ENCODE assay signal across 17 cellular contexts in genomic region chr11:76798202-76798581, GRCh38. TPM values are rescaled to one million over a fixed set of nuclear protein-coding genes. Genes with fewer than 3 reads are reported as not detected.
DNase-seq lines count a peak whose midpoint lies in the region; ATAC-seq and TF ChIP-seq lines count a peak whose summit lies in the region.
"Had no signal": no experiment of that assay in that cellular context is flagged by ENCODE, and none has a peak within 500 bp of the region (broad histone marks: within the 10 kb centered on the region; RNA-seq: fewer than 3 reads in every experiment).

No MANE protein-coding gene starts in this region.

- H3K27me3 Mint-ChIP-seq in dendritic cell treated with granulocyte-macrophage colony-stimulating factor and Interleukin-4, amounts not matched to agents 40 ng/mL and 50 ng/mL, for 4 days = peaks cover 28% of the 10 kb centered on the region

- peaks cover 13% of the 10 kb centered on the region for H3K4me1 Mint-ChIP-seq in dendritic cell treated with granulocyte-macrophage colony-stimulating factor and Interleukin-4, amounts not matched to agents 40 ng/mL and 50 ng/mL, for 4 days (ENCODE audit: low read depth)

- H3K27ac ChIP-seq in transverse colon = peak overlapping the region in 3 of 4 donors; percentile 42 to 63 (median 61)

- POLR2A ChIA-PET in GM10248 (lab: Yijun Ruan, JAX) = interaction anchor here (0.5 kb wide), 1 partner anchor 309 kb away, joined by 5 read pairs; no protein-coding TSS in a partner anchor

- no peak overlapping the region for H3K4me3 Mint-ChIP-seq in dendritic cell treated with granulocyte-macrophage colony-stimulating factor and Interleukin-4, amounts not matched to agents 40 ng/mL and 50 ng/mL, for 4 days

- no peak for TF ChIP-seq CTCF in GM10248 (IDR thresholded peaks at IDR 0.05; ENCODE audit: control extremely low read depth, extremely low read depth, low read depth, missing control alignments)
- TF ChIP-seq CTCF in transverse colon (IDR thresholded peaks at IDR 0.05) = no peak

- DNase-seq in GM10248 (ENCODE audit: extremely low spot score) (peak; percentile 15), mucosa of gallbladder (ENCODE audit: low spot score) (peak; percentile 9), transverse colon (no peak), activated gamma-delta T cell treated with Interleukin-2 at 50 U/mL for 16 hours (no peak), medulla oblongata (ENCODE audit: extremely low spot score) (no peak)
- no peak for DNase-seq in stimulated activated naive CD8-positive, alpha-beta T cell treated with anti-CD3 and anti-CD28 coated beads, Interleukin-15, Interleukin-2, amounts not matched to agents 100 U/mL and 50 U/mL, for 24 hours
- DNase-seq: activated CD4-positive, alpha-beta T cell treated with anti-CD3 and anti-CD28 coated beads for 36 hours; activated T-cell treated with anti-CD3 and anti-CD28 coated beads for 4 hours; NCI-H1092; NK-92 treated with Interleukin-12 subunit alpha and Interleukin-12 subunit beta, amount 100 ng/mL, for 24 hours; retina; Right ventricle myocardium superior; stimulated activated CD4-positive, alpha-beta T cell treated with anti-CD3 and anti-CD28 coated beads, Interleukin-2, amount 100 ng/mL, for 24 hours; T1000 had no signal

- H3K36me3 ChIP-seq in transverse colon = no peaks in the 10 kb centered on the region

- H3K9me3 ChIP-seq in transverse colon = no peaks in the 10 kb centered on the region

- H3K4me3 ChIP-seq in transverse colon = no peak overlapping the region
- H3K4me3 ChIP-seq: GM12878 had no signal

- no peaks in the 10 kb centered on the region for H3K9me3 Mint-ChIP-seq in dendritic cell treated with granulocyte-macrophage colony-stimulating factor and Interleukin-4, amounts not matched to agents 40 ng/mL and 50 ng/mL, for 4 days
- H3K9me3 Mint-ChIP-seq: H9 had no signal

- peaks cover 15 to 39% (median 33%) of the 10 kb centered on the region in 4 donors for H3K4me1 ChIP-seq in transverse colon

- H3K36me3 Mint-ChIP-seq in dendritic cell treated with granulocyte-macrophage colony-stimulating factor and Interleukin-4, amounts not matched to agents 40 ng/mL and 50 ng/mL, for 4 days (ENCODE audit: low read depth) = no peaks in the 10 kb centered on the region

- no peak for TF ChIP-seq POLR2A in transverse colon (IDR thresholded peaks at IDR 0.05)

- WGBS in transverse colon (ENCODE audit: low coverage in 1 of 2), 2 donors = 77 to 94% methylated on average over 3 to 5 of the region's 5 CpGs

- no peak for TF ChIP-seq EP300 in transverse colon (IDR thresholded peaks at IDR 0.05; ENCODE audit: low read depth)

- in situ Hi-C loops in transverse colon (cut with MboI; ENCODE audit: low pct_ligation_motif_present in 1 of 4, low pct_unique_long_range_greater_than_20kb in 1 of 4, low sequenced_read_pairs in 3 of 4) = loop anchor here in 2 of 4 donors (5.0 kb wide), 1 partner anchor 61 kb away; no protein-coding TSS in a partner anchor

- peak overlapping the region; percentile 8 for H3K27ac Mint-ChIP-seq in dendritic cell treated with granulocyte-macrophage colony-stimulating factor and Interleukin-4, amounts not matched to agents 40 ng/mL and 50 ng/mL, for 4 days
- H3K27ac Mint-ChIP-seq: activated CD4-positive, alpha-beta T cell treated with anti-CD3 and anti-CD28 coated beads for 36 hours; H9 had no signal

- intact Hi-C loops in dendritic cell treated with granulocyte-macrophage colony-stimulating factor and Interleukin-4, amounts not matched to agents 40 ng/mL and 50 ng/mL, for 4 days (cut with micrococcal nuclease) = no loop called here
- intact Hi-C loops in transverse colon (cut with DNase I; ENCODE audit: low total_unique reads) = loop anchor here (2.0 kb wide), 1 partner anchor 63 kb away; no protein-coding TSS in a partner anchor

- ATAC-seq in stimulated activated naive CD8-positive, alpha-beta T cell treated with anti-CD3 and anti-CD28 coated beads, Interleukin-15, Interleukin-2, amounts not matched to agents 100 U/mL and 50 U/mL, for 24 hours = no peak
- ATAC-seq: activated CD4-positive, alpha-beta T cell treated with anti-CD3 and anti-CD28 coated beads for 36 hours had no signal

- CTCF ChIA-PET in GM10248 (lab: Yijun Ruan, JAX) = interaction anchor here (0.8 to 4.1 kb wide), 16 partner anchors 10 to 121 kb away, joined by 3 to 45 read pairs (median 6); no protein-coding TSS in a partner anchor

- H3K27me3 ChIP-seq in transverse colon = no peaks in the 10 kb centered on the region

RNA-seq across cellular contexts. Expression of gene TSKU, which starts 15.0 kb away (rescaled TPM):
- total RNA-seq in mucosa of gallbladder (35.8 TPM), transverse colon (10 to 100 TPM; 32.0 to 80.7 (median 63.4) TPM)

Comparison
In these comparisons a context has a peak if more than half of its experiments do, and no peak if none do; other contexts are left out.
1. DNase-seq: peak in GM10248 (single experiment) and mucosa of gallbladder (single experiment); none in transverse colon (single experiment), activated gamma-delta T cell treated with Interleukin-2 at 50 U/mL for 16 hours (single experiment), medulla oblongata (single experiment) and stimulated activated naive CD8-positive, alpha-beta T cell treated with anti-CD3 and anti-CD28 coated beads, Interleukin-15, Interleukin-2, amounts not matched to agents 100 U/mL and 50 U/mL, for 24 hours (single experiment).